In genomic region chr5:171432076-171432475, GRCh38 we compare ENCODE assay signal across 17 cellular contexts. TPM values are rescaled to one million over a fixed set of nuclear protein-coding genes. Genes with fewer than 3 reads are reported as not detected.
A peak's percentile ranks its signal among the peaks of the same experiment; 100 is the strongest.
DNase-seq lines count a peak whose midpoint lies in the region; ATAC-seq and TF ChIP-seq lines count a peak whose summit lies in the region.
"Had no signal": no experiment of that assay in that cellular context is flagged by ENCODE, and none has a peak within 500 bp of the region (broad histone marks: within the 10 kb centered on the region; RNA-seq: fewer than 3 reads in every experiment).

No MANE protein-coding gene starts in this region.

- H3K4me1 ChIP-seq in right cardiac atrium (ENCODE audit: control insufficient read depth, insufficient read depth, low read length) (no peaks in the 10 kb centered on the region), lower lobe of right lung (no peaks in the 10 kb centered on the region), spleen (no peaks in the 10 kb centered on the region)

- no peak overlapping the region for H3K4me3 ChIP-seq in right cardiac atrium (ENCODE audit: low read length)
- H3K4me3 ChIP-seq in lower lobe of right lung, result no peak overlapping the region
- no peak overlapping the region for H3K4me3 ChIP-seq in spleen

- WGBS in right cardiac atrium, result 74% methylated on average over 8 of the region's 8 CpGs
- WGBS in spleen, 5 donors, result 70 to 95% (median 77%) methylated on average over 7 to 8 of the region's 8 CpGs

- no peak for TF ChIP-seq POLR2A in spleen (IDR thresholded peaks at IDR 0.05)

- no peak overlapping the region for H3K27ac ChIP-seq in right cardiac atrium (ENCODE audit: low read length)
- no peak overlapping the region for H3K27ac ChIP-seq in lower lobe of right lung
- no peak overlapping the region for H3K27ac ChIP-seq in spleen

- no peak for TF ChIP-seq CTCF in lower lobe of right lung (IDR thresholded peaks at IDR 0.05)
- TF ChIP-seq CTCF in spleen (IDR thresholded peaks at IDR 0.05 in 8 of 11, conservative IDR thresholded peaks at IDR 0.05 in 3 of 11), result no peak

- H3K36me3 ChIP-seq in lower lobe of right lung, result no peaks in the 10 kb centered on the region
- H3K36me3 ChIP-seq in spleen, result no peaks in the 10 kb centered on the region

- no peak for ATAC-seq in left ventricle myocardium superior
- no peak for ATAC-seq in right cardiac atrium
- ATAC-seq in lower lobe of right lung, result no peak
- ATAC-seq: HepG2 had no signal

- H3K9me3 ChIP-seq in right cardiac atrium (ENCODE audit: control insufficient read depth, low read length) (no peaks in the 10 kb centered on the region), lower lobe of right lung (no peaks in the 10 kb centered on the region), spleen (no peaks in the 10 kb centered on the region)

- no peaks in the 10 kb centered on the region for H3K27me3 ChIP-seq in right cardiac atrium (ENCODE audit: control insufficient read depth, insufficient read depth)
- H3K27me3 ChIP-seq in lower lobe of right lung (ENCODE audit: low read depth), result no peaks in the 10 kb centered on the region
- peaks cover 0 to 5% (median 0%) of the 10 kb centered on the region in 7 donors for H3K27me3 ChIP-seq in spleen (replicated peaks in 1 of 7)

- intact Hi-C loops in left ventricle myocardium superior (cut with micrococcal nuclease), result no loop called here
- intact Hi-C loops in right cardiac atrium (cut with DNase I), result no loop called here
- intact Hi-C loops in lower lobe of right lung (cut with DNase I), result no loop called here
- intact Hi-C loops in spleen (cut with DNase I; ENCODE audit: low total_unique reads), result no loop called here

- DNase-seq in left ventricle myocardium superior (peak; percentile 61), right cardiac atrium (no peak), lower lobe of right lung (peak; percentile 41), spleen (peak; percentile 57), NCI-H226 (no peak), epidermal melanocyte (ENCODE audit: insufficient read length, low spot score) (no peak), GOT3 (lab: John Stamatoyannopoulos, UW) (no peak)
- DNase-seq: C1 segment of cervical spinal cord; CD4-positive, alpha-beta T cell; DMS153; DMS79 treated with DMSO at 0.1 percent for 48 hours; EL; GDM1; HCEC 1CT; HFFc6 had no signal

RNA-seq across cellular contexts. Expression of gene FGF18, which starts 12.6 kb away (rescaled TPM):
- total RNA-seq in left ventricle myocardium superior, result 18.5 TPM
- 1 to 10 TPM; 1.3 to 4.3 (median 1.9) TPM for total RNA-seq in right cardiac atrium
- polyA plus RNA-seq in right cardiac atrium, result 1.2 TPM
- total RNA-seq in lower lobe of right lung, result 2.0 TPM
- total RNA-seq in spleen, result under 1 TPM in 6 of 7 donors, not detected in 1; 0.22 to 0.74 (median 0.33) TPM
- polyA plus RNA-seq in spleen, result under 1 TPM; 0.32 to 0.74 (median 0.33) TPM
- total RNA-seq: H4, HepG2 had no signal
- polyA plus RNA-seq: HepG2 had no signal

RNA-seq across cellular contexts. Expression of gene NPM1, which starts 44.4 kb away (rescaled TPM):
- 420 TPM for total RNA-seq in left ventricle myocardium superior
- 100 to 1,000 TPM; 355 to 493 (median 433) TPM for total RNA-seq in right cardiac atrium
- 887 TPM for polyA plus RNA-seq in right cardiac atrium
- total RNA-seq in lower lobe of right lung, result 684 TPM
- total RNA-seq in spleen, result 100 to 1,000 TPM; 441 to 681 (median 572) TPM
- 1,000 to 10,000 TPM; 1,521 to 2,472 (median 2,090) TPM for polyA plus RNA-seq in spleen

Comparison
In these comparisons a context has a peak if more than half of its experiments do, and no peak if none do; other contexts are left out.
1. DNase-seq: peak in left ventricle myocardium superior (single experiment), lower lobe of right lung (single experiment) and spleen (single experiment); none in right cardiac atrium (0 of 3), NCI-H226 (single experiment), epidermal melanocyte (single experiment) and GOT3 (single experiment).